11 cellular contexts compared by ENCODE assay signal in genomic region chr12:77101-77719, GRCh38. TPM values are rescaled to one million over a fixed set of nuclear protein-coding genes. Genes with fewer than 3 reads are reported as not detected.
A peak's percentile ranks its signal among the peaks of the same experiment; 100 is the strongest.
DNase-seq lines count a peak whose midpoint lies in the region; ATAC-seq, FAIRE-seq and TF ChIP-seq lines count a peak whose summit lies in the region.
"Not testable (repeated sequence)": the region's sequence is repeated elsewhere in the genome, so short reads cannot be mapped to it uniquely, and the experiment has no call there.
"Had no signal": no experiment of that assay in that cellular context is flagged by ENCODE, and none has a peak within 500 bp of the region (broad histone marks: within the 10 kb centered on the region; RNA-seq: fewer than 3 reads in every experiment).

No MANE protein-coding gene starts in this region.

- H3K9me3 ChIP-seq in H1 (ENCODE audit: insufficient read depth in 2 of 2, low read depth in 1 of 2, low read length in 1 of 2); HepG2 (ENCODE audit: low read length); neural progenitor cell (ENCODE audit: low read depth); aorta (ENCODE audit: control insufficient read depth, low read length): not testable (repeated sequence)

- not testable (repeated sequence) for H3K4ac ChIP-seq in H1 (replicated peaks; ENCODE audit: insufficient read length, low read depth, low read length)

- TF ChIP-seq EP300 in H1 (IDR thresholded peaks at IDR 0.05; ENCODE audit: borderline replicate concordance in 1 of 2, low read depth in 2 of 2, low read length in 2 of 2); HepG2 (IDR thresholded peaks at IDR 0.05; ENCODE audit: low read depth in 2 of 2, low read length in 2 of 2); HepG2 (CRISPR knock-in tag; IDR thresholded peaks at IDR 0.05; ENCODE audit: borderline replicate concordance): not testable (repeated sequence)

- not testable (repeated sequence) for H4K8ac ChIP-seq in H1 (ENCODE audit: extremely low read depth, insufficient read depth, low read length)

- H3K27ac ChIP-seq in GM23338 (ENCODE audit: low read depth); H1 (ENCODE audit: low read depth, low read length); HepG2 (ENCODE audit: extremely low read length, insufficient read depth, low read length); neural progenitor cell; aorta (ENCODE audit: low read depth in 1 of 2, low read length in 2 of 2): not testable (repeated sequence)

- intact Hi-C loops in HepG2 (cut with micrococcal nuclease; ENCODE audit: unreplicated experiment); sciatic nerve (cut with DNase I); aorta (cut with DNase I): not testable (repeated sequence)

- not testable (repeated sequence) for TF ChIP-seq CTCF in GM23338 (conservative IDR thresholded peaks at IDR 0.05; ENCODE audit: low read depth in 2 of 2); WTC11 (IDR thresholded peaks at IDR 0.05); H1 (IDR thresholded peaks at IDR 0.05; ENCODE audit: control extremely low read depth in 1 of 3, insufficient read depth in 1 of 3, low read depth in 1 of 3, low read length in 3 of 3); glutamatergic neuron (IDR thresholded peaks at IDR 0.05; ENCODE audit: partially characterized antibody, unreplicated experiment); HepG2 (CRISPR knock-in tag; IDR thresholded peaks at IDR 0.05); neural progenitor cell (IDR thresholded peaks at IDR 0.05)

- H3K56ac ChIP-seq in H1 (replicated peaks; ENCODE audit: insufficient read length, low read depth, low read length) = not testable (repeated sequence)

- H3K27ac Mint-ChIP-seq in GM23338; WTC11; glutamatergic neuron (ENCODE audit: unreplicated experiment); neural progenitor cell: not testable (repeated sequence)

- H2BK15ac ChIP-seq in H1 (ENCODE audit: low read length) = not testable (repeated sequence)

- BruUV-seq in HepG2 (replicated peaks; lab: Mats Ljungman, UMichigan) = not testable (repeated sequence)

- not testable (repeated sequence) for H3K14ac ChIP-seq in H1 (ENCODE audit: insufficient read length)

- H3K4me3 Mint-ChIP-seq in GM23338 = peak overlapping the region; percentile 32; the same call in 2 of the 3 replicates
- H3K4me3 Mint-ChIP-seq in WTC11 = not testable (repeated sequence)
- peak overlapping the region; percentile 39 for H3K4me3 Mint-ChIP-seq in glutamatergic neuron (ENCODE audit: unreplicated experiment)
- peak overlapping the region; percentile 13 for H3K4me3 Mint-ChIP-seq in neural progenitor cell

- not testable (repeated sequence) for H3K18ac ChIP-seq in H1 (ENCODE audit: extremely low read depth, low read length)

- CTCF ChIA-PET in WTC11 (lab: Charles Lee); HepG2 (lab: Yijun Ruan, JAX; ENCODE audit: low intra/inter-chr PET ratio, low total read pairs): not testable (repeated sequence)
- CTCF ChIA-PET in H1 (lab: Charles Lee; ENCODE audit: partially characterized antibody) = interaction anchor here (1.0 kb wide), 1 partner anchor 57 kb away, joined by 3 read pairs; no protein-coding TSS in a partner anchor

- not testable (repeated sequence) for H3K4me2 ChIP-seq in GM23338; HepG2 (ENCODE audit: low read depth, low read length); neural progenitor cell
- H3K4me2 ChIP-seq in H1 (ENCODE audit: insufficient read depth in 1 of 2, low read depth in 2 of 2, low read length in 2 of 2) = 0 out of 4 replicates have a peak overlapping the region, but pooled peaks of 1 of the 2 experiments have one; percentile 37

- not testable (repeated sequence) for H3K4me1 Mint-ChIP-seq in GM23338; WTC11; glutamatergic neuron (ENCODE audit: low read depth, unreplicated experiment)
- H3K4me1 Mint-ChIP-seq in neural progenitor cell = peaks cover 14% of the 10 kb centered on the region

- H2BK120ac ChIP-seq in H1 (replicated peaks; ENCODE audit: low read depth, low read length) = not testable (repeated sequence)

- H3K4me3 ChIP-seq in GM23338; H1 (ENCODE audit: extremely low read depth in 1 of 4, insufficient read depth in 2 of 4, low read depth in 3 of 4, low read length in 4 of 4); HepG2 (replicated peaks in 1 of 3; ENCODE audit: insufficient read depth in 1 of 3, low read depth in 2 of 3, low read length in 3 of 3); neural progenitor cell; aorta (ENCODE audit: low read length in 2 of 2): not testable (repeated sequence)

- H2AFZ ChIP-seq in GM23338; H1 (ENCODE audit: low read length); HepG2 (ENCODE audit: low read length); neural progenitor cell (replicated peaks): not testable (repeated sequence)

- not testable (repeated sequence) for H2BK20ac ChIP-seq in H1 (ENCODE audit: low read length)

- not testable (repeated sequence) for H3K23me2 ChIP-seq in H1 (ENCODE audit: low read depth, low read length)

- 89% methylated on average over 11 of the region's 26 CpGs; no CpG with 5 or more reads in 1 of the 2 experiments for WGBS in H1 (ENCODE audit: extremely low coverage in 1 of 2, insufficient coverage in 1 of 2, insufficient read length in 1 of 2, insufficient replicate concordance in 2 of 2, low coverage in 1 of 2, low lambda C conversion rate in 2 of 2, missing lambda C conversion rate in 1 of 2), 2 experiments
- WGBS in HepG2 (ENCODE audit: low lambda C conversion rate) = 67% methylated on average over 10 of the region's 26 CpGs
- 75% methylated on average over 11 of the region's 26 CpGs for WGBS in aorta, 2 donors

- H3K9me2 ChIP-seq in GM23338 (ENCODE audit: insufficient read depth) = not testable (repeated sequence)

- not testable (repeated sequence) for H3K36me3 Mint-ChIP-seq in GM23338 (ENCODE audit: low read depth); WTC11; glutamatergic neuron (ENCODE audit: unreplicated experiment); neural progenitor cell

- not testable (repeated sequence) for H3K4me1 ChIP-seq in GM23338 (ENCODE audit: insufficient read depth); H1 (replicated peaks in 1 of 4; ENCODE audit: control insufficient read depth in 3 of 4, insufficient read depth in 4 of 4, low read length in 3 of 4); HepG2 (ENCODE audit: insufficient read depth, low read length); neural progenitor cell; aorta (ENCODE audit: control insufficient read depth in 1 of 2, insufficient read depth in 2 of 2, low read length in 2 of 2)

- peaks cover 49% of the 10 kb centered on the region for H3K27me3 ChIP-seq in GM23338 (ENCODE audit: insufficient read depth)
- H3K27me3 ChIP-seq in H1 (replicated peaks in 1 of 4; ENCODE audit: control insufficient read depth in 3 of 4, extremely low read depth in 1 of 4, insufficient read depth in 3 of 4, low read length in 3 of 4) = peaks cover 1 to 20% (median 9%) of the 10 kb centered on the region in 4 experiments
- peaks cover 1 to 36% of the 10 kb centered on the region in 2 experiments; a peak in 3 of 5 replicates for H3K27me3 ChIP-seq in HepG2 (ENCODE audit: control insufficient read depth in 1 of 2, insufficient read depth in 2 of 2, low read length in 2 of 2)
- peaks cover 77% of the 10 kb centered on the region for H3K27me3 ChIP-seq in neural progenitor cell
- not testable (repeated sequence) for H3K27me3 ChIP-seq in aorta (ENCODE audit: control insufficient read depth in 1 of 2, insufficient read depth in 2 of 2, low read length in 1 of 2)

- H3K79me1 ChIP-seq in H1 (ENCODE audit: low read depth, low read length) = not testable (repeated sequence)

- H4K20me1 ChIP-seq in GM23338 (replicated peaks; ENCODE audit: insufficient read depth); H1 (replicated peaks in 1 of 2; ENCODE audit: control insufficient read depth in 1 of 2, insufficient read depth in 2 of 2, low read length in 2 of 2); HepG2 (ENCODE audit: insufficient read depth, low read length); neural progenitor cell (ENCODE audit: low read depth): not testable (repeated sequence)

- not testable (repeated sequence) for H2BK5ac ChIP-seq in H1 (ENCODE audit: low read depth, low read length)

- in situ Hi-C loops in HepG2 (cut with HindIII; ENCODE audit: extremely low pct_ligation_motif_present, low pct_unique_long_range_greater_than_20kb) = not testable (repeated sequence)

- TF ChIP-seq RAD21 in H1 (IDR thresholded peaks at IDR 0.05 in 1 of 2, conservative IDR thresholded peaks at IDR 0.05 in 1 of 2; ENCODE audit: low read depth in 2 of 2, low read length in 2 of 2); HepG2 (CRISPR knock-in tag; IDR thresholded peaks at IDR 0.05): not testable (repeated sequence)

- H4K5ac ChIP-seq in H1 (ENCODE audit: insufficient read length, low read depth, low read length) = not testable (repeated sequence)

- DNase-seq in GM23338 (ENCODE audit: low spot score); WTC11 (ENCODE audit: low spot score); H1 (ENCODE audit: low read depth in 1 of 2, low spot score in 2 of 2); glutamatergic neuron; HepG2 (ENCODE audit: low spot score); neural progenitor cell (ENCODE audit: low spot score); sciatic nerve (ENCODE audit: low spot score); aorta: not testable (repeated sequence)

- H3K27me3 Mint-ChIP-seq in GM23338 (ENCODE audit: insufficient read depth, low read depth, poor library complexity) = peaks cover 19% of the 10 kb centered on the region
- H3K27me3 Mint-ChIP-seq in WTC11 (ENCODE audit: low read depth) = peaks cover 47% of the 10 kb centered on the region
- peaks cover 26% of the 10 kb centered on the region for H3K27me3 Mint-ChIP-seq in glutamatergic neuron (ENCODE audit: unreplicated experiment)
- H3K27me3 Mint-ChIP-seq in neural progenitor cell (ENCODE audit: insufficient read depth, low read depth) = peaks cover 46% of the 10 kb centered on the region

- H2AK5ac ChIP-seq in H1 (ENCODE audit: low read depth, low read length) = not testable (repeated sequence)

- not testable (repeated sequence) for H3K9ac ChIP-seq in H1 (replicated peaks in 1 of 4; ENCODE audit: extremely low read depth in 1 of 4, low read depth in 3 of 4, low read length in 3 of 4); HepG2 (ENCODE audit: insufficient read depth, low read depth, low read length); neural progenitor cell

- not testable (repeated sequence) for H3K9me3 Mint-ChIP-seq in GM23338; WTC11; glutamatergic neuron (ENCODE audit: unreplicated experiment); neural progenitor cell

- POLR2A ChIA-PET in WTC11 (lab: Charles Lee); H1 (lab: Charles Lee; ENCODE audit: partially characterized antibody); HepG2 (lab: Yijun Ruan, JAX): not testable (repeated sequence)

- H3K79me2 ChIP-seq in GM23338 (replicated peaks; ENCODE audit: insufficient read depth); H1 (ENCODE audit: control insufficient read depth in 1 of 2, insufficient read depth in 2 of 2, low read length in 2 of 2); HepG2 (ENCODE audit: insufficient read depth, low read length); neural progenitor cell (ENCODE audit: low read depth): not testable (repeated sequence)

- not testable (repeated sequence) for H2BK12ac ChIP-seq in H1 (ENCODE audit: low read depth, low read length)

- H3K36me3 ChIP-seq in GM23338 (ENCODE audit: insufficient read depth); H1 (ENCODE audit: control insufficient read depth in 2 of 4, insufficient read depth in 4 of 4, low read length in 3 of 4); HepG2 (replicated peaks in 1 of 2; ENCODE audit: control insufficient read depth in 1 of 2, insufficient read depth in 2 of 2, low read length in 2 of 2); neural progenitor cell; aorta (ENCODE audit: control insufficient read depth in 1 of 2, insufficient read depth in 2 of 2, low read length in 1 of 2): not testable (repeated sequence)

- FAIRE-seq in H1 (lab: Jason Lieb, UNC) = peak; percentile 55
- peak; percentile 95 for FAIRE-seq in HepG2 (lab: Jason Lieb, UNC)

- H4K91ac ChIP-seq in H1 (replicated peaks; ENCODE audit: insufficient read length, low read length) = not testable (repeated sequence)

- H3F3A ChIP-seq in GM23338 (replicated peaks; ENCODE audit: low read depth); neural progenitor cell (ENCODE audit: low read depth): not testable (repeated sequence)

- ATAC-seq in GM23338 (peak; percentile 34), WTC11 (peak; percentile 13; the same call in 1 of the 2 replicates), HepG2 (peak; percentile 71), sciatic nerve (peak; percentile 39), aorta (ENCODE audit: low FRiP score) (peak; percentile 20)

- not testable (repeated sequence) for H3K23ac ChIP-seq in H1 (ENCODE audit: insufficient read length)

- TF ChIP-seq POLR2A in H1 (IDR thresholded peaks at IDR 0.05; ENCODE audit: control extremely low read depth in 1 of 2, low read depth in 2 of 2, low read length in 2 of 2); HepG2 (IDR thresholded peaks at IDR 0.05; ENCODE audit: insufficient read depth in 1 of 2, low read depth in 2 of 2, low read length in 2 of 2): not testable (repeated sequence)

RNA-seq across cellular contexts. Expression of gene IQSEC3, which starts 10.6 kb away (rescaled TPM):
- total RNA-seq in GM23338 (2014; rRNA removed; shearing (Covaris generic)) = 2.1 and 3.8 TPM in 2 replicates
- polyA plus RNA-seq in GM23338 (2016; fragmentation: Nextera tagmentation; extraction: Ambion mirVana) (3.3 and 3.6 TPM in 2 replicates), H1 (2011; rRNA removed) (1.2 and 2.2 TPM in 2 replicates), HepG2 (2011; rRNA removed) (not detected in 2 replicates), aorta (under 1 TPM in 1 of 2 donors, not detected in 1; 0.15 TPM)
- total RNA-seq in WTC11 (2021) (1.7 to 2.6 TPM (median 2.2 TPM) in 3 replicates), glutamatergic neuron (ENCODE audit: unreplicated experiment) (41.4 TPM), HepG2 (2016; rRNA removed; fragmentation: Illumina TruSeq; extraction: Trizol) (not detected in 2 replicates), neural progenitor cell (ENCODE audit: low replicate concordance) (0.09 and 1.0 TPM in 2 replicates), sciatic nerve (6.8 TPM), aorta (1 to 10 TPM; 3.0 to 6.4 TPM)
- 3.1 and 3.6 TPM in 2 replicates for total RNA-seq in H1 (2021; fragmentation: NEBNext Ultra II Directional; extraction: Animal tissue kit (Norgen Biotek cat#: 25700))
- 2.0 TPM for polyA plus RNA-seq in H1 (2011; cell fraction: cytosol; rRNA removed)
- 6.2 TPM for polyA plus RNA-seq in H1 (2011; cell fraction: nucleus; rRNA removed)
- 1.1 to 3.1 TPM (median 2.0 TPM) in 4 replicates for polyA plus RNA-seq in H1 (2012, experiment 1 of 2)
- polyA plus RNA-seq in H1 (2012, experiment 2 of 2) = 5.0 TPM
- polyA plus RNA-seq in H1 (2013, experiment 1 of 2) = 2.8 TPM
- 2.0 TPM for polyA plus RNA-seq in H1 (2013, experiment 2 of 2)
- polyA minus RNA-seq in H1 (2011; rRNA and poly(A)+ RNA removed) = 1.9 and 3.2 TPM in 2 replicates
- 1.9 TPM for polyA minus RNA-seq in H1 (2011; cell fraction: cytosol; rRNA and poly(A)+ RNA removed)
- polyA minus RNA-seq in H1 (2011; cell fraction: nucleus; rRNA and poly(A)+ RNA removed) = 4.0 TPM
- not detected in 2 replicates for total RNA-seq in HepG2 (2016; cell fraction: cytosol; rRNA removed; fragmentation: Illumina TruSeq; extraction: Trizol; ENCODE audit: low read depth)
- not detected in 2 replicates for total RNA-seq in HepG2 (2016; cell fraction: insoluble cytoplasmic fraction; rRNA removed; fragmentation: Illumina TruSeq; extraction: Trizol)
- total RNA-seq in HepG2 (2016; cell fraction: membrane; rRNA removed; fragmentation: Illumina TruSeq; extraction: Trizol) = not detected in 2 replicates
- total RNA-seq in HepG2 (2016; cell fraction: nucleus; rRNA removed; fragmentation: Illumina TruSeq; extraction: Trizol) = not detected in 2 replicates
- not detected in 2 replicates for polyA plus RNA-seq in HepG2 (2011; cell fraction: cytosol; rRNA removed)
- not detected in 2 replicates for polyA plus RNA-seq in HepG2 (2011; cell fraction: nucleus; rRNA removed)
- not detected in 2 replicates for polyA plus RNA-seq in HepG2 (2012)
- not detected in 2 replicates for polyA plus RNA-seq in HepG2 (2016; cell fraction: cytosol; fragmentation: Illumina TruSeq; extraction: Trizol; ENCODE audit: low read depth)
- polyA plus RNA-seq in HepG2 (2016; cell fraction: insoluble cytoplasmic fraction; fragmentation: Illumina TruSeq; extraction: Trizol; ENCODE audit: low read depth) = not detected in 2 replicates
- not detected in 2 replicates for polyA plus RNA-seq in HepG2 (2016; cell fraction: membrane; fragmentation: Illumina TruSeq; extraction: Trizol; ENCODE audit: low read depth)
- polyA plus RNA-seq in HepG2 (2016; cell fraction: nucleus; fragmentation: Illumina TruSeq; extraction: Trizol; ENCODE audit: insufficient read depth, low read depth) = not detected in 2 replicates
- not detected in 2 replicates for polyA minus RNA-seq in HepG2 (2011; rRNA and poly(A)+ RNA removed; ENCODE audit: low replicate concordance)
- not detected in 2 replicates for polyA minus RNA-seq in HepG2 (2011; cell fraction: cytosol; rRNA and poly(A)+ RNA removed)
- not detected in 2 replicates for polyA minus RNA-seq in HepG2 (2011; cell fraction: nucleus; rRNA and poly(A)+ RNA removed)
- total RNA-seq: A673 had no signal
- polyA plus RNA-seq: CD14-positive monocyte; CD4-positive, alpha-beta memory T cell had no signal

Comparison
In these comparisons a context has a peak if more than half of its experiments do, and no peak if none do; other contexts are left out.
1. ATAC-seq: peak in every context shown above with its lines; median percentile 71 in HepG2; 39 in sciatic nerve; 34 in GM23338; 20 in aorta; 13 in WTC11.